ENCODE assay signal across 23 cellular contexts in the genomic region with DNA sequence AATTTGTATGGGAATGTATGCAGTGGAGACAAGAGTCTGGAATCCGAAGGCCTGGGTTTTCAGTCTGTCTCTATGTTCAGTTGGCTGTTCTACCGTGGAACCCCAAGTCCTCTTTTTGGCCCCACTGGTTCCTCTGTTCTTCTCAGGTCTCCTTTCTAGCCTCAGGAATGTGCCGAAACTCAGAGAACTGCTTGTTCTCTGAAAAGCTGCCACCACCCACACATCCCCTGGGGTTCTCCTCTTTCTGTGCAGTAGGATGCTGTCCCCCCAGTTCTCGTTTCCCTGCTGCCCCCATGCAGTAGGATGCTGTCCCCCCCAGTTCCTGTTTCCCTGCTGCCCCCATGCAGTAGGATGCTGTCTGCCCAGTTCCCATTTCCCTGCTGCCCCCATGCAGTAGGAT. TPM values are rescaled to one million over a fixed set of nuclear protein-coding genes. Genes with fewer than 3 reads are reported as not detected.
"Had no signal": no experiment of that assay in that cellular context is flagged by ENCODE, and none has a peak within 500 bp of the region (broad histone marks: within the 10 kb centered on the region; RNA-seq: fewer than 3 reads in every experiment).

No MANE protein-coding gene starts in this region.

- H3K27me3 Mint-ChIP-seq: activated T-cell treated with anti-CD3 and anti-CD28 coated beads, Interleukin-2, amount 50 U/mL, for 24 hours; central memory CD8-positive, alpha-beta T cell had no signal

- H3K27ac ChIP-seq: brain microvascular endothelial cell, tibial artery had no signal

- H3K27me3 ChIP-seq: brain microvascular endothelial cell, esophagus muscularis mucosa, gastroesophageal sphincter, tibial artery had no signal

- H3K27ac Mint-ChIP-seq: activated T-cell treated with anti-CD3 and anti-CD28 coated beads, Interleukin-2, amount 50 U/mL, for 24 hours; memory B cell; nephron progenitor cell had no signal

- H3K36me3 Mint-ChIP-seq: memory B cell had no signal

- DNase-seq: activated effector memory CD4-positive, alpha-beta T cell treated with anti-CD3 and anti-CD28 coated beads, Interleukin-2, amount 50 U/mL, for 16 hours; activated naive CD4-positive, alpha-beta T cell treated with anti-CD3 and anti-CD28 coated beads, Interleukin-2, amount 50 U/mL, for 16 hours; activated T-cell treated with anti-CD3 and anti-CD28 coated beads, Interleukin-2, amount 50 U/mL, for 24 hours; aorta; brain microvascular endothelial cell; effector memory CD4-positive, alpha-beta T cell; hypothalamus; nephron progenitor cell; occipital lobe; stimulated activated CD4-positive, alpha-beta T cell treated with anti-CD3 and anti-CD28 coated beads, Interleukin-4, amount 100 ng/mL, for 24 hours; stimulated activated naive CD8-positive, alpha-beta T cell treated with anti-CD3 and anti-CD28 coated beads, Interleukin-15, Interleukin-2, amounts not matched to agents 100 U/mL and 50 U/mL, for 24 hours; T-helper 1 cell; tibial artery had no signal

- H3K9me3 ChIP-seq: esophagus muscularis mucosa, gastroesophageal sphincter, tibial artery had no signal

- H3K36me3 ChIP-seq: brain microvascular endothelial cell, esophagus muscularis mucosa, gastroesophageal sphincter, tibial artery had no signal

- H3K4me3 ChIP-seq: esophagus muscularis mucosa, gastroesophageal sphincter, tibial artery had no signal

- H3K4me1 Mint-ChIP-seq: central memory CD8-positive, alpha-beta T cell; memory B cell had no signal

- H3K4me3 Mint-ChIP-seq: activated T-cell treated with anti-CD3 and anti-CD28 coated beads, Interleukin-2, amount 50 U/mL, for 24 hours; central memory CD8-positive, alpha-beta T cell; memory B cell; nephron progenitor cell had no signal

- ATAC-seq: gastroesophageal sphincter; stimulated activated naive CD8-positive, alpha-beta T cell treated with anti-CD3 and anti-CD28 coated beads, Interleukin-15, Interleukin-2, amounts not matched to agents 100 U/mL and 50 U/mL, for 24 hours had no signal

- H3K9me3 Mint-ChIP-seq: activated T-cell treated with anti-CD3 and anti-CD28 coated beads, Interleukin-2, amount 50 U/mL, for 24 hours; central memory CD8-positive, alpha-beta T cell; memory B cell; nephron progenitor cell had no signal

RNA-seq across cellular contexts. Expression of gene OPTC, which starts 35.0 kb away (rescaled TPM):
- total RNA-seq: aorta, dermis microvascular lymphatic vessel endothelial cell, esophagus muscularis mucosa, gastroesophageal sphincter, liver, mononuclear cell, myocyte, occipital lobe, renal cortical epithelial cell had no signal
- polyA plus RNA-seq: adipose tissue, liver had no signal

RNA-seq across cellular contexts. Expression of gene PRELP, which starts 53.4 kb away (rescaled TPM):
- total RNA-seq: dermis microvascular lymphatic vessel endothelial cell, mononuclear cell had no signal
